Comparison of ENCODE assay signal across 9 cellular contexts in genomic region chr12:7638764-7639570, GRCh38. TPM values are rescaled to one million over a fixed set of nuclear protein-coding genes. Genes with fewer than 3 reads are reported as not detected.
DNase-seq lines count a peak whose midpoint lies in the region; ATAC-seq and TF ChIP-seq lines count a peak whose summit lies in the region.
"Had no signal": no experiment of that assay in that cellular context is flagged by ENCODE, and none has a peak within 500 bp of the region (broad histone marks: within the 10 kb centered on the region; RNA-seq: fewer than 3 reads in every experiment).

No MANE protein-coding gene starts in this region.

- peaks cover under 1 to 20% (median 7%) of the 10 kb centered on the region in 5 donors for H3K27me3 Mint-ChIP-seq in naive thymus-derived CD4-positive, alpha-beta T cell
- peaks cover 61% of the 10 kb centered on the region for H3K27me3 Mint-ChIP-seq in stimulated activated memory B cell treated with anti-CD40 and anti-IgM and Interleukin-4, amounts not matched to agents 10 μg/mL and 1 μg/mL and 100 μg/mL, for 72 hours

- POLR2A ChIA-PET in OCI-LY7 (lab: Charles Lee): interaction anchor here (1.3 kb wide), 1 partner anchor 445 kb away, joined by 4 read pairs; no protein-coding TSS in a partner anchor
- POLR2A ChIA-PET in naive thymus-derived CD4-positive, alpha-beta T cell (lab: Charles Lee): interaction anchor here (0.6 to 1.5 kb wide), 2 partner anchors 532 to 680 kb away, joined by 3 read pairs; no protein-coding TSS in a partner anchor

- peak overlapping the region; percentile 43 to 93 (median 80) for H3K27ac Mint-ChIP-seq in naive thymus-derived CD4-positive, alpha-beta T cell
- peak overlapping the region; percentile 5 for H3K27ac Mint-ChIP-seq in stimulated activated memory B cell treated with anti-CD40 and anti-IgM and Interleukin-4, amounts not matched to agents 10 μg/mL and 1 μg/mL and 100 μg/mL, for 72 hours

- no peaks in the 10 kb centered on the region for H4K20me1 ChIP-seq in BLaER1
- H4K20me1 ChIP-seq in OCI-LY7 (ENCODE audit: insufficient read depth, low read length): no peaks in the 10 kb centered on the region

- H3K27ac ChIP-seq in BLaER1 (no peak overlapping the region), OCI-LY7 (ENCODE audit: low read depth, low read length, poor library complexity, severe bottlenecking) (peak overlapping the region; percentile 13), esophagus squamous epithelium (peak overlapping the region in 1 of 4 donors; percentile 50)
- peak overlapping the region; percentile 37 for H3K27ac ChIP-seq in naive thymus-derived CD4-positive, alpha-beta T cell (ENCODE audit: low read depth, low read length)

- H3K4me1 ChIP-seq in BLaER1 (0 out of 2 replicates have a peak, but pooled peaks cover 12% of the 10 kb centered on the region), OCI-LY7 (ENCODE audit: insufficient read depth, low read length, poor library complexity, severe bottlenecking) (peaks cover 53% of the 10 kb centered on the region), esophagus squamous epithelium (peaks cover 0 to 13% (median 0%) of the 10 kb centered on the region in 3 donors)
- H3K4me1 ChIP-seq in naive thymus-derived CD4-positive, alpha-beta T cell (ENCODE audit: control insufficient read depth in 2 of 2, insufficient read depth in 2 of 2, low read length in 2 of 2): peaks cover 9 to 10% of the 10 kb centered on the region in 2 donors

- 17 to 31% methylated on average over 12 to 18 of the region's 18 CpGs for WGBS in esophagus squamous epithelium, 2 donors

- peaks cover 10 to 47% (median 40%) of the 10 kb centered on the region in 7 donors for H3K4me1 Mint-ChIP-seq in naive thymus-derived CD4-positive, alpha-beta T cell
- peaks cover 11% of the 10 kb centered on the region for H3K4me1 Mint-ChIP-seq in stimulated activated memory B cell treated with anti-CD40 and anti-IgM and Interleukin-4, amounts not matched to agents 10 μg/mL and 1 μg/mL and 100 μg/mL, for 72 hours

- H3K4me3 Mint-ChIP-seq in naive thymus-derived CD4-positive, alpha-beta T cell: peak overlapping the region; percentile 46 to 88 (median 74)
- H3K4me3 Mint-ChIP-seq in stimulated activated memory B cell treated with anti-CD40 and anti-IgM and Interleukin-4, amounts not matched to agents 10 μg/mL and 1 μg/mL and 100 μg/mL, for 72 hours: peak overlapping the region; percentile 65

- H3K27me3 ChIP-seq in BLaER1 (peaks cover 25% of the 10 kb centered on the region), esophagus squamous epithelium (peaks cover 0 to 7% (median 0%) of the 10 kb centered on the region in 4 donors)
- no peaks in the 10 kb centered on the region for H3K27me3 ChIP-seq in naive thymus-derived CD4-positive, alpha-beta T cell (ENCODE audit: control insufficient read depth in 2 of 2, insufficient read depth in 2 of 2, low read length in 2 of 2)

- H3K79me2 ChIP-seq in OCI-LY7 (ENCODE audit: insufficient read depth, low read depth, low read length): no peaks in the 10 kb centered on the region

- DNase-seq in HuH-7.5 (ENCODE audit: low spot score): peak; percentile 80
- DNase-seq in OCI-LY7 (ENCODE audit: low spot score): peak; percentile 93
- peak; percentile 48 for DNase-seq in activated T-cell treated with anti-CD3 and anti-CD28 coated beads for 48 hours (ENCODE audit: low read depth)
- DNase-seq in esophagus squamous epithelium (lab: John Stamatoyannopoulos, UW): peak; percentile 41
- peak; percentile 39 to 87 (median 85) for DNase-seq in naive thymus-derived CD4-positive, alpha-beta T cell

- H3K9ac ChIP-seq in BLaER1: no peak overlapping the region

- no peak for TF ChIP-seq POLR2A in esophagus squamous epithelium (IDR thresholded peaks at IDR 0.05)

- CTCF ChIA-PET in OCI-LY7 (lab: Charles Lee; ENCODE audit: unreplicated experiment): no interaction called here
- CTCF ChIA-PET in naive thymus-derived CD4-positive, alpha-beta T cell (lab: Charles Lee): interaction anchor here (0.7 to 1.8 kb wide), 4 partner anchors 13 to 862 kb away, joined by 3 to 8 read pairs (median 4); no protein-coding TSS in a partner anchor

- intact Hi-C loops in OCI-LY7 (cut with micrococcal nuclease; ENCODE audit: unreplicated experiment) (loop anchor here (1.0 kb wide), 4 partner anchors 51 to 497 kb away; no protein-coding TSS in a partner anchor), esophagus squamous epithelium (cut with DNase I) (no loop called here)
- intact Hi-C loops in naive thymus-derived CD4-positive, alpha-beta T cell (cut with micrococcal nuclease): loop anchor here (1.0 to 10.0 kb wide), 8 partner anchors 51 to 497 kb away; no protein-coding TSS in a partner anchor

- peak; percentile 87 for ATAC-seq in GM19395 (IDR thresholded peaks at IDR 0.05; ENCODE audit: unreplicated experiment)
- ATAC-seq in naive thymus-derived CD4-positive, alpha-beta T cell: peak; percentile 91
- ATAC-seq in stimulated activated memory B cell treated with anti-CD40 and anti-IgM and Interleukin-4, amounts not matched to agents 10 μg/mL and 1 μg/mL and 100 μg/mL, for 72 hours: peak; percentile 86

- peak overlapping the region; percentile 90; the same call in 1 of the 2 replicates for H2AFZ ChIP-seq in OCI-LY7 (ENCODE audit: low read length)

- H3K4me3 ChIP-seq in BLaER1 (no peak overlapping the region), OCI-LY7 (ENCODE audit: low read depth, low read length, poor library complexity, severe bottlenecking) (no peak overlapping the region), esophagus squamous epithelium (peak overlapping the region in 3 of 4 donors; percentile 13 to 59 (median 39))
- peak overlapping the region; percentile 34 for H3K4me3 ChIP-seq in naive thymus-derived CD4-positive, alpha-beta T cell (ENCODE audit: low read length)

- H3K36me3 ChIP-seq in BLaER1 (no peaks in the 10 kb centered on the region), OCI-LY7 (ENCODE audit: insufficient read depth, low read length) (no peaks in the 10 kb centered on the region), esophagus squamous epithelium (no peaks in the 10 kb centered on the region)
- no peaks in the 10 kb centered on the region for H3K36me3 ChIP-seq in naive thymus-derived CD4-positive, alpha-beta T cell (ENCODE audit: control insufficient read depth in 2 of 3, insufficient read depth in 3 of 3, low read length in 3 of 3)

- H3K4me2 ChIP-seq in BLaER1 (peak overlapping the region; percentile 22), OCI-LY7 (ENCODE audit: low read length) (peak overlapping the region; percentile 55)

- H3K9me2 ChIP-seq in OCI-LY7 (ENCODE audit: insufficient read depth, low read length): no peaks in the 10 kb centered on the region

- H3K9me3 Mint-ChIP-seq in naive thymus-derived CD4-positive, alpha-beta T cell: peaks cover 0 to 2% (median 0%) of the 10 kb centered on the region in 11 donors
- H3K9me3 Mint-ChIP-seq in stimulated activated memory B cell treated with anti-CD40 and anti-IgM and Interleukin-4, amounts not matched to agents 10 μg/mL and 1 μg/mL and 100 μg/mL, for 72 hours: no peaks in the 10 kb centered on the region

- H3K9me3 ChIP-seq in BLaER1: no peaks in the 10 kb centered on the region
- H3K9me3 ChIP-seq in OCI-LY7 (ENCODE audit: low read length): no peaks in the 10 kb centered on the region
- H3K9me3 ChIP-seq in esophagus squamous epithelium: no peaks in the 10 kb centered on the region
- no peaks in the 10 kb centered on the region for H3K9me3 ChIP-seq in naive thymus-derived CD4-positive, alpha-beta T cell (ENCODE audit: control insufficient read depth in 2 of 3, low read length in 3 of 3)

- TF ChIP-seq CTCF in OCI-LY7 (conservative IDR thresholded peaks at IDR 0.05; ENCODE audit: low read length): peak; percentile 88
- peak; percentile 87 to 95 (median 92) for TF ChIP-seq CTCF in esophagus squamous epithelium (IDR thresholded peaks at IDR 0.05)

- peaks cover 0 to 15% (median 6%) of the 10 kb centered on the region in 5 donors for H3K36me3 Mint-ChIP-seq in naive thymus-derived CD4-positive, alpha-beta T cell
- no peaks in the 10 kb centered on the region for H3K36me3 Mint-ChIP-seq in stimulated activated memory B cell treated with anti-CD40 and anti-IgM and Interleukin-4, amounts not matched to agents 10 μg/mL and 1 μg/mL and 100 μg/mL, for 72 hours

- TSS peak; percentile 71 for BruUV-seq in OCI-LY7 (replicated peaks; lab: Mats Ljungman, UMichigan)

RNA-seq across cellular contexts. Expression of gene APOBEC1, which starts 26.7 kb away (rescaled TPM):
- total RNA-seq in OCI-LY7 (2014; rRNA removed; shearing (Covaris generic)): not detected in 2 replicates
- not detected in 2 replicates for total RNA-seq in OCI-LY7 (2022)
- not detected for total RNA-seq in esophagus squamous epithelium
- not detected for total RNA-seq in naive thymus-derived CD4-positive, alpha-beta T cell
- not detected for polyA plus RNA-seq in naive thymus-derived CD4-positive, alpha-beta T cell
- total RNA-seq: T-helper 2 cell treated with Interferon-gamma antibody and Interleukin-4, amounts not matched to agents 100 ng/mL and 5 ng/mL, for 36 hours had no signal

RNA-seq across cellular contexts. Expression of gene GDF3, which starts 56.6 kb away (rescaled TPM):
- total RNA-seq in OCI-LY7 (2014; rRNA removed; shearing (Covaris generic)): not detected in 2 replicates
- total RNA-seq in OCI-LY7 (2022) (not detected in 2 replicates), esophagus squamous epithelium (not detected)
- not detected for total RNA-seq in naive thymus-derived CD4-positive, alpha-beta T cell
- not detected for polyA plus RNA-seq in naive thymus-derived CD4-positive, alpha-beta T cell
- total RNA-seq: T-helper 2 cell treated with Interferon-gamma antibody and Interleukin-4, amounts not matched to agents 100 ng/mL and 5 ng/mL, for 36 hours had no signal

Comparison
In these comparisons a context has a peak if more than half of its experiments do, and no peak if none do; other contexts are left out.
1. H3K4me3 ChIP-seq: peak in esophagus squamous epithelium (3 of 4) and naive thymus-derived CD4-positive, alpha-beta T cell (single experiment); none in BLaER1 (single experiment) and OCI-LY7 (single experiment).
2. DNase-seq: peak in every context shown above with its lines; median percentile 93 in OCI-LY7; 85 in naive thymus-derived CD4-positive, alpha-beta T cell; 80 in HuH-7.5; 48 in activated T-cell treated with anti-CD3 and anti-CD28 coated beads for 48 hours; 41 in esophagus squamous epithelium.
3. Peak in every context shown above with its lines, with median percentiles within 50 percentile points of each other: ATAC-seq.